Comparison of ENCODE assay signal across 9 cellular contexts in genomic region chrX:74382613-74383012, GRCh38. TPM values are rescaled to one million over a fixed set of nuclear protein-coding genes. Genes with fewer than 3 reads are reported as not detected.
A peak's percentile ranks its signal among the peaks of the same experiment; 100 is the strongest.
DNase-seq lines count a peak whose midpoint lies in the region; ATAC-seq and TF ChIP-seq lines count a peak whose summit lies in the region.
"Had no signal": no experiment of that assay in that cellular context is flagged by ENCODE, and none has a peak within 500 bp of the region (broad histone marks: within the 10 kb centered on the region; RNA-seq: fewer than 3 reads in every experiment).

No MANE protein-coding gene starts in this region.

- TF ChIP-seq CTCF in Caco-2 (IDR thresholded peaks at IDR 0.05; ENCODE audit: insufficient read depth in 1 of 2, low read depth in 1 of 2, low read length in 1 of 2, severe bottlenecking in 1 of 2, unreplicated experiment in 1 of 2), result peak; percentile 53 to 71
- peak; percentile 48 for TF ChIP-seq CTCF in GM20000 (IDR thresholded peaks at IDR 0.05; ENCODE audit: extremely low read depth, missing control alignments)
- TF ChIP-seq CTCF in sigmoid colon (IDR thresholded peaks at IDR 0.05), result peak; percentile 40 to 65 (median 56)

- H3K27ac Mint-ChIP-seq in Caco-2 (ENCODE audit: unreplicated experiment), result no peak overlapping the region
- H3K27ac Mint-ChIP-seq: activated naive CD4-positive, alpha-beta T cell treated with anti-CD3 and anti-CD28 coated beads, Interleukin-2, amount 50 U/mL, for 24 hours had no signal

- H3K9me3 Mint-ChIP-seq in Caco-2 (ENCODE audit: unreplicated experiment), result no peaks in the 10 kb centered on the region
- H3K9me3 Mint-ChIP-seq: activated naive CD4-positive, alpha-beta T cell treated with anti-CD3 and anti-CD28 coated beads, Interleukin-2, amount 50 U/mL, for 24 hours had no signal

- no peak overlapping the region for H3K4me3 ChIP-seq in Caco-2 (ENCODE audit: low read depth, low read length)
- no peak overlapping the region for H3K4me3 ChIP-seq in sigmoid colon

- POLR2A ChIA-PET in Caco-2 (lab: Charles Lee), result no interaction called here

- DNase-seq in Caco-2 (peak; percentile 47 to 58), GM20000 (ENCODE audit: low spot score) (peak; percentile 49), M059J (ENCODE audit: low read depth) (peak; percentile 96), SW 1271 (lab: John Stamatoyannopoulos, UW) (peak; percentile 1 to 34), amniotic epithelial cell (ENCODE audit: low read depth) (peak; percentile 56), left ventricle myocardium superior (peak; percentile 58), sigmoid colon (peak; percentile 72), NCI-H1930 (lab: John Stamatoyannopoulos, UW) (no peak)

- H3K36me3 Mint-ChIP-seq in Caco-2 (ENCODE audit: insufficient read depth, unreplicated experiment), result no peaks in the 10 kb centered on the region
- H3K36me3 Mint-ChIP-seq: activated naive CD4-positive, alpha-beta T cell treated with anti-CD3 and anti-CD28 coated beads, Interleukin-2, amount 50 U/mL, for 24 hours had no signal

- H3K9me3 ChIP-seq in Caco-2 (no peaks in the 10 kb centered on the region), sigmoid colon (no peaks in the 10 kb centered on the region)

- H3K27me3 Mint-ChIP-seq in Caco-2 (ENCODE audit: insufficient read depth, unreplicated experiment), result no peaks in the 10 kb centered on the region
- H3K27me3 Mint-ChIP-seq: activated naive CD4-positive, alpha-beta T cell treated with anti-CD3 and anti-CD28 coated beads, Interleukin-2, amount 50 U/mL, for 24 hours had no signal

- peak; percentile 93 for ATAC-seq in left ventricle myocardium superior

- BruUV-seq in Caco-2 (replicated peaks; lab: Mats Ljungman, UMichigan), result no TSS peak

- no peak for TF ChIP-seq POLR2A in sigmoid colon (IDR thresholded peaks at IDR 0.05)

- WGBS in sigmoid colon, 2 donors, result 14 to 38% methylated on average over 2 of the region's 2 CpGs

- intact Hi-C loops in Caco-2 (cut with micrococcal nuclease; ENCODE audit: unreplicated experiment), result loop anchor here (1.0 to 5.0 kb wide), 3 partner anchors 76 to 168 kb away; no protein-coding TSS in a partner anchor
- intact Hi-C loops in left ventricle myocardium superior (cut with micrococcal nuclease), result loop anchor here (10.0 kb wide), 1 partner anchor 142 kb away; no protein-coding TSS in a partner anchor
- intact Hi-C loops in sigmoid colon (cut with DNase I), result loop anchor here (1.0 to 5.0 kb wide), 4 partner anchors 40 to 168 kb away; partner anchors contain the start of gene SLC16A2

- H3K4me1 Mint-ChIP-seq in Caco-2 (ENCODE audit: low read depth, unreplicated experiment), result no peaks in the 10 kb centered on the region
- H3K4me1 Mint-ChIP-seq: activated naive CD4-positive, alpha-beta T cell treated with anti-CD3 and anti-CD28 coated beads, Interleukin-2, amount 50 U/mL, for 24 hours had no signal

- H3K27me3 ChIP-seq in Caco-2 (replicated peaks; ENCODE audit: control insufficient read depth, insufficient read depth, low read length) (no peaks in the 10 kb centered on the region), sigmoid colon (no peaks in the 10 kb centered on the region)

- H3K36me3 ChIP-seq in Caco-2 (ENCODE audit: control insufficient read depth, insufficient read depth, low read length), result no peaks in the 10 kb centered on the region
- H3K36me3 ChIP-seq in sigmoid colon, result no peaks in the 10 kb centered on the region

- no peak for TF ChIP-seq EP300 in sigmoid colon (IDR thresholded peaks at IDR 0.05)

- no peak overlapping the region for H3K4me3 Mint-ChIP-seq in Caco-2 (ENCODE audit: unreplicated experiment)
- H3K4me3 Mint-ChIP-seq: activated naive CD4-positive, alpha-beta T cell treated with anti-CD3 and anti-CD28 coated beads, Interleukin-2, amount 50 U/mL, for 24 hours had no signal

- H3K4me1 ChIP-seq in Caco-2 (no peaks in the 10 kb centered on the region), sigmoid colon (no peaks in the 10 kb centered on the region)

- CTCF ChIA-PET in Caco-2 (lab: Charles Lee), result no interaction called here

- no peak overlapping the region for H3K27ac ChIP-seq in sigmoid colon

RNA-seq across cellular contexts. Expression of gene SLC16A2, which starts 38.7 kb away (rescaled TPM):
- 0.34 and 0.58 TPM in 2 replicates for total RNA-seq in Caco-2 (2022)
- 56.5 and 78.7 TPM in 2 replicates for total RNA-seq in M059J (2014; rRNA removed; shearing (Covaris generic))
- 6.7 TPM for total RNA-seq in left ventricle myocardium superior
- total RNA-seq in sigmoid colon, result 10 to 100 TPM in 1 of 4 donors, 1 to 10 TPM in 3; 5.3 to 10.5 (median 7.7) TPM
- polyA plus RNA-seq in sigmoid colon, result 1 to 10 TPM in 2 of 3 donors, under 1 TPM in 1; 0.23 to 2.6 (median 1.2) TPM

Comparison
In these comparisons a context has a peak if more than half of its experiments do, and no peak if none do; other contexts are left out.
1. DNase-seq: peak in Caco-2 (2 of 2), GM20000 (single experiment), M059J (single experiment), SW 1271 (2 of 2), amniotic epithelial cell (single experiment), left ventricle myocardium superior (single experiment) and sigmoid colon (single experiment); none in NCI-H1930 (0 of 2).
2. Peak in every context shown above with its lines, with median percentiles within 50 percentile points of each other: CTCF ChIP-seq.